18 cellular contexts compared by ENCODE assay signal in genomic region chr2:16160281-16161084, GRCh38.
DNase-seq lines count a peak whose midpoint lies in the region; ATAC-seq and TF ChIP-seq lines count a peak whose summit lies in the region.
"Had no signal": no experiment of that assay in that cellular context is flagged by ENCODE, and none has a peak within 500 bp of the region (broad histone marks: within the 10 kb centered on the region; RNA-seq: fewer than 3 reads in every experiment).

No MANE protein-coding gene starts in this region.

- no peaks in the 10 kb centered on the region for H3K27me3 ChIP-seq in BE2C
- H3K27me3 ChIP-seq in endodermal cell (ENCODE audit: control insufficient read depth, insufficient read depth, low read length, poor library complexity, severe bottlenecking): no peaks in the 10 kb centered on the region
- H3K27me3 ChIP-seq: BLaER1 treated with 17β-estradiol and CSF1 and Interleukin-3, amounts not matched to agents 10 nM and 100 nM had no signal

- H3K27ac ChIP-seq in endodermal cell (ENCODE audit: low read depth, low read length): no peak overlapping the region
- H3K27ac ChIP-seq: BLaER1 treated with 17β-estradiol and CSF1 and Interleukin-3, amounts not matched to agents 10 nM and 100 nM; C4-2B had no signal

- CTCF ChIA-PET in activated CD8-positive, alpha-beta T cell treated with anti-CD3 and anti-CD28 coated beads, Interleukin-2, amount 10 ng/mL, durations not matched to agents 7 days and 5 days (lab: Charles Lee): no interaction called here

- TF ChIP-seq CTCF in BE2C (IDR thresholded peaks at IDR 0.05; ENCODE audit: low read depth, low read length) (no peak), endodermal cell (conservative IDR thresholded peaks at IDR 0.05) (no peak)

- H3K9ac ChIP-seq in endodermal cell (ENCODE audit: extremely low read depth, low read length, poor library complexity, severe bottlenecking): no peak overlapping the region
- H3K9ac ChIP-seq: BLaER1 treated with 17β-estradiol and CSF1 and Interleukin-3, amounts not matched to agents 10 nM and 100 nM had no signal

- POLR2A ChIA-PET in activated CD8-positive, alpha-beta T cell treated with anti-CD3 and anti-CD28 coated beads, Interleukin-2, amount 10 ng/mL, durations not matched to agents 7 days and 5 days (lab: Charles Lee): no interaction called here

- H3K27ac Mint-ChIP-seq in endodermal cell: no peak overlapping the region
- no peak overlapping the region for H3K27ac Mint-ChIP-seq in activated CD8-positive, alpha-beta T cell treated with anti-CD3 and anti-CD28 coated beads, Interleukin-2, amount 10 ng/mL, durations not matched to agents 7 days and 5 days
- H3K27ac Mint-ChIP-seq: CD4-positive, alpha-beta T cell; CD8-positive, alpha-beta T cell had no signal

- H3K4me1 Mint-ChIP-seq in endodermal cell: peaks cover 5% of the 10 kb centered on the region
- H3K4me1 Mint-ChIP-seq in activated CD8-positive, alpha-beta T cell treated with anti-CD3 and anti-CD28 coated beads, Interleukin-2, amount 10 ng/mL, durations not matched to agents 7 days and 5 days (ENCODE audit: low read depth): no peaks in the 10 kb centered on the region

- no peak overlapping the region for H3K4me3 Mint-ChIP-seq in endodermal cell
- H3K4me3 Mint-ChIP-seq in activated CD8-positive, alpha-beta T cell treated with anti-CD3 and anti-CD28 coated beads, Interleukin-2, amount 10 ng/mL, durations not matched to agents 7 days and 5 days: no peak overlapping the region
- H3K4me3 Mint-ChIP-seq: CD4-positive, alpha-beta T cell; CD8-positive, alpha-beta T cell had no signal

- 91 to 97% methylated on average over 3 to 5 of the region's 6 CpGs for WGBS in endodermal cell (ENCODE audit: insufficient coverage in 1 of 2, insufficient read length in 1 of 2), 2 experiments

- no peaks in the 10 kb centered on the region for H3K36me3 Mint-ChIP-seq in endodermal cell (ENCODE audit: low read depth)
- no peaks in the 10 kb centered on the region for H3K36me3 Mint-ChIP-seq in activated CD8-positive, alpha-beta T cell treated with anti-CD3 and anti-CD28 coated beads, Interleukin-2, amount 10 ng/mL, durations not matched to agents 7 days and 5 days (ENCODE audit: low read depth)
- H3K36me3 Mint-ChIP-seq: CD8-positive, alpha-beta T cell had no signal

- peaks cover 16% of the 10 kb centered on the region for H3K9me3 ChIP-seq in BE2C
- H3K9me3 ChIP-seq in endodermal cell (ENCODE audit: control insufficient read depth, low read length): no peaks in the 10 kb centered on the region
- H3K9me3 ChIP-seq: BLaER1 treated with 17β-estradiol and CSF1 and Interleukin-3, amounts not matched to agents 10 nM and 100 nM; Caco-2 had no signal

- no peak overlapping the region for H3K4me3 ChIP-seq in BE2C (ENCODE audit: low read depth, low read length)
- no peak overlapping the region for H3K4me3 ChIP-seq in endodermal cell (ENCODE audit: low read length)
- H3K4me3 ChIP-seq: BLaER1 treated with 17β-estradiol and CSF1 and Interleukin-3, amounts not matched to agents 10 nM and 100 nM had no signal

- DNase-seq in BE2C (peak; percentile 97), SK-N-DZ (ENCODE audit: low spot score) (peak; percentile 97), endodermal cell (peak; percentile 14), mucosa of gallbladder (ENCODE audit: low spot score) (peak; percentile 5), NCI-H128 (lab: John Stamatoyannopoulos, UW; ENCODE audit: unreplicated experiment) (no peak)
- DNase-seq in activated CD8-positive, alpha-beta T cell treated with anti-CD3 and anti-CD28 coated beads, Interleukin-2, amount 10 ng/mL, durations not matched to agents 7 days and 5 days: no peak
- DNase-seq: 8988T; ACHN; Caco-2; Calu3; CD4-positive, alpha-beta T cell; CD8-positive, alpha-beta T cell; DMS79 treated with DMSO at 0.1 percent for 48 hours; GF-D8 had no signal

- H3K36me3 ChIP-seq in BE2C (no peaks in the 10 kb centered on the region), endodermal cell (ENCODE audit: control insufficient read depth, insufficient read depth, low read length) (no peaks in the 10 kb centered on the region)
- H3K36me3 ChIP-seq: BLaER1 treated with 17β-estradiol and CSF1 and Interleukin-3, amounts not matched to agents 10 nM and 100 nM had no signal

- H3K9me3 Mint-ChIP-seq in endodermal cell: no peaks in the 10 kb centered on the region
- no peaks in the 10 kb centered on the region for H3K9me3 Mint-ChIP-seq in activated CD8-positive, alpha-beta T cell treated with anti-CD3 and anti-CD28 coated beads, Interleukin-2, amount 10 ng/mL, durations not matched to agents 7 days and 5 days (ENCODE audit: insufficient read depth)
- H3K9me3 Mint-ChIP-seq: CD4-positive, alpha-beta T cell; CD8-positive, alpha-beta T cell had no signal

- H3K4me1 ChIP-seq in BE2C (peaks cover 10% of the 10 kb centered on the region), endodermal cell (ENCODE audit: control insufficient read depth, insufficient read depth, low read length) (no peaks in the 10 kb centered on the region)
- H3K4me1 ChIP-seq: BLaER1 treated with 17β-estradiol and CSF1 and Interleukin-3, amounts not matched to agents 10 nM and 100 nM; Caco-2 had no signal

- no peak for ATAC-seq in activated CD4-positive, CD25-positive, alpha-beta regulatory T cell treated with anti-CD3 and anti-CD28 coated beads, Interleukin-2, amount 50 U/mL, for 24 hours
- ATAC-seq in activated CD8-positive, alpha-beta T cell treated with anti-CD3 and anti-CD28 coated beads, Interleukin-2, amount 10 ng/mL, durations not matched to agents 7 days and 5 days: no peak
- ATAC-seq in HG02642 (IDR thresholded peaks at IDR 0.05; ENCODE audit: poor library complexity, unreplicated experiment): no peak
- ATAC-seq: CD8-positive, alpha-beta T cell had no signal

- no peaks in the 10 kb centered on the region for H3K27me3 Mint-ChIP-seq in endodermal cell (ENCODE audit: insufficient read depth)
- no peaks in the 10 kb centered on the region for H3K27me3 Mint-ChIP-seq in activated CD8-positive, alpha-beta T cell treated with anti-CD3 and anti-CD28 coated beads, Interleukin-2, amount 10 ng/mL, durations not matched to agents 7 days and 5 days (ENCODE audit: low read depth)

Comparison
In these comparisons a context has a peak if more than half of its experiments do, and no peak if none do; other contexts are left out.
1. DNase-seq: peak in BE2C (single experiment), SK-N-DZ (single experiment), endodermal cell (single experiment) and mucosa of gallbladder (single experiment); none in activated CD8-positive, alpha-beta T cell treated with anti-CD3 and anti-CD28 coated beads, Interleukin-2, amount 10 ng/mL, durations not matched to agents 7 days and 5 days (single experiment) and NCI-H128 (single experiment).